ENCODE assay signal across 8 cellular contexts in genomic region chr2:199850250-199850717, GRCh38. TPM values are rescaled to one million over a fixed set of nuclear protein-coding genes. Genes with fewer than 3 reads are reported as not detected.
DNase-seq lines count a peak whose midpoint lies in the region; ATAC-seq and TF ChIP-seq lines count a peak whose summit lies in the region.
"Had no signal": no experiment of that assay in that cellular context is flagged by ENCODE, and none has a peak within 500 bp of the region (broad histone marks: within the 10 kb centered on the region; RNA-seq: fewer than 3 reads in every experiment).

No MANE protein-coding gene starts in this region.

- H3K9ac ChIP-seq in iPS-20b (ENCODE audit: low read depth, low read length): peak overlapping the region; percentile 67; the same call in 1 of the 2 replicates

- peak overlapping the region; percentile 76 for H3K4me3 ChIP-seq in iPS-20b (ENCODE audit: low read length)
- H3K4me3 ChIP-seq in stomach: peak overlapping the region; percentile 69 to 91 (median 81)

- no peak for TF ChIP-seq POLR2A in stomach (IDR thresholded peaks at IDR 0.05)

- H3K27ac Mint-ChIP-seq in activated CD8-positive, alpha-beta T cell treated with anti-CD3 and anti-CD28 coated beads, Interleukin-2, amount 10 ng/mL, durations not matched to agents 7 days and 5 days: no peak overlapping the region

- intact Hi-C loops in stomach (cut with DNase I; ENCODE audit: low total_unique reads): loop anchor here (10.0 kb wide), 1 partner anchor 145 kb away; no protein-coding TSS in a partner anchor

- H3K9me3 ChIP-seq in iPS-20b (ENCODE audit: insufficient read depth, low read depth, low read length) (no peaks in the 10 kb centered on the region), stomach (no peaks in the 10 kb centered on the region)

- H3K36me3 Mint-ChIP-seq in activated CD8-positive, alpha-beta T cell treated with anti-CD3 and anti-CD28 coated beads, Interleukin-2, amount 10 ng/mL, durations not matched to agents 7 days and 5 days (ENCODE audit: low read depth): no peaks in the 10 kb centered on the region

- ATAC-seq in activated CD8-positive, alpha-beta T cell treated with anti-CD3 and anti-CD28 coated beads, Interleukin-2, amount 10 ng/mL, durations not matched to agents 7 days and 5 days: no peak
- ATAC-seq in GM19467 (IDR thresholded peaks at IDR 0.05; ENCODE audit: unreplicated experiment): no peak

- H3K27me3 Mint-ChIP-seq in activated CD8-positive, alpha-beta T cell treated with anti-CD3 and anti-CD28 coated beads, Interleukin-2, amount 10 ng/mL, durations not matched to agents 7 days and 5 days (ENCODE audit: low read depth): peaks cover 14% of the 10 kb centered on the region

- H3K9me3 Mint-ChIP-seq in activated CD8-positive, alpha-beta T cell treated with anti-CD3 and anti-CD28 coated beads, Interleukin-2, amount 10 ng/mL, durations not matched to agents 7 days and 5 days (ENCODE audit: insufficient read depth): no peaks in the 10 kb centered on the region

- DNase-seq in HEK293T (ENCODE audit: extremely low spot score): no peak
- DNase-seq in activated CD8-positive, alpha-beta T cell treated with anti-CD3 and anti-CD28 coated beads, Interleukin-2, amount 10 ng/mL, durations not matched to agents 7 days and 5 days: no peak
- no peak for DNase-seq in stomach
- no peak for DNase-seq in Kasumi-1 (lab: John Stamatoyannopoulos, UW)
- no peak for DNase-seq in NAMALWA (ENCODE audit: low spot score)

- POLR2A ChIA-PET in HEK293T (lab: Yijun Ruan, JAX): interaction anchor here (1.7 kb wide), 1 partner anchor 60 kb away, joined by 7 read pairs; the partner anchor contains the start of gene C2orf69
- POLR2A ChIA-PET in activated CD8-positive, alpha-beta T cell treated with anti-CD3 and anti-CD28 coated beads, Interleukin-2, amount 10 ng/mL, durations not matched to agents 7 days and 5 days (lab: Charles Lee): no interaction called here

- TF ChIP-seq CTCF in stomach (IDR thresholded peaks at IDR 0.05): no peak

- H3K36me3 ChIP-seq in iPS-20b (ENCODE audit: insufficient read depth, low read depth, low read length): no peaks in the 10 kb centered on the region
- H3K36me3 ChIP-seq in stomach: no peaks in the 10 kb centered on the region

- CTCF ChIA-PET in HEK293T (lab: Yijun Ruan, JAX): no interaction called here
- CTCF ChIA-PET in activated CD8-positive, alpha-beta T cell treated with anti-CD3 and anti-CD28 coated beads, Interleukin-2, amount 10 ng/mL, durations not matched to agents 7 days and 5 days (lab: Charles Lee): interaction anchor here (1.4 to 1.5 kb wide), 2 partner anchors 26 to 90 kb away, joined by 3 to 6 read pairs; no protein-coding TSS in a partner anchor

- peak overlapping the region; percentile 68 for H3K4me3 Mint-ChIP-seq in activated CD8-positive, alpha-beta T cell treated with anti-CD3 and anti-CD28 coated beads, Interleukin-2, amount 10 ng/mL, durations not matched to agents 7 days and 5 days

- TF ChIP-seq EP300 in stomach (IDR thresholded peaks at IDR 0.05): no peak

- H3K27me3 ChIP-seq in iPS-20b (ENCODE audit: insufficient read depth, low read length): peaks cover 8% of the 10 kb centered on the region; the same call in 1 of the 2 replicates
- H3K27me3 ChIP-seq in stomach: no peaks in the 10 kb centered on the region

- H3K27ac ChIP-seq in iPS-20b (ENCODE audit: low read length) (no peak overlapping the region), stomach (peak overlapping the region in 3 of 5 donors; percentile 36 to 72 (median 71))
- H3K27ac ChIP-seq: foreskin keratinocyte had no signal

- H3K4me1 ChIP-seq in iPS-20b (ENCODE audit: insufficient read depth, low read length): peaks cover under 1% of the 10 kb centered on the region; the same call in 1 of the 2 replicates
- H3K4me1 ChIP-seq in stomach: peaks cover 0 to 16% (median 11%) of the 10 kb centered on the region in 4 donors

- peaks cover 7% of the 10 kb centered on the region for H3K4me1 Mint-ChIP-seq in activated CD8-positive, alpha-beta T cell treated with anti-CD3 and anti-CD28 coated beads, Interleukin-2, amount 10 ng/mL, durations not matched to agents 7 days and 5 days (ENCODE audit: low read depth)

- WGBS in stomach, 5 donors: 7 to 13% (median 9%) methylated on average over 8 to 12 of the region's 12 CpGs

TF ChIP-seq in HEK293T, 16 proteins besides CTCF, POLR2A, EP300 and RAD21:
- no peak for TF ChIP-seq LEF1 (IDR thresholded peaks at IDR 0.05; ENCODE audit: borderline replicate concordance)
- TF ChIP-seq CTBP1 (IDR thresholded peaks at IDR 0.05; ENCODE audit: borderline replicate concordance): no peak
- TF ChIP-seq PKNOX1 (IDR thresholded peaks at IDR 0.05): no peak
- peak; percentile 4; the same call in 1 of the 2 replicates for TF ChIP-seq L3MBTL2 (conservative IDR thresholded peaks at IDR 0.05)
- no peak for TF ChIP-seq NFRKB (IDR thresholded peaks at IDR 0.05)
TF ChIP-seq in HEK293T: peak in this region for 1.

RNA-seq across cellular contexts. Expression of gene FTCDNL1, which starts 0.7 kb away (rescaled TPM):
- total RNA-seq in activated CD8-positive, alpha-beta T cell treated with anti-CD3 and anti-CD28 coated beads, Interleukin-2, amount 10 ng/mL, durations not matched to agents 7 days and 5 days: 1 to 10 TPM; 1.5 to 1.9 TPM
- 1 to 10 TPM in 1 of 5 donors, under 1 TPM in 1, not detected in 3; 0.58 to 2.8 TPM for total RNA-seq in stomach
- under 1 TPM in 2 of 3 donors, not detected in 1; 0.31 to 0.98 TPM for polyA plus RNA-seq in stomach
